ENCODE assay signal across 19 cellular contexts in the genomic region with DNA sequence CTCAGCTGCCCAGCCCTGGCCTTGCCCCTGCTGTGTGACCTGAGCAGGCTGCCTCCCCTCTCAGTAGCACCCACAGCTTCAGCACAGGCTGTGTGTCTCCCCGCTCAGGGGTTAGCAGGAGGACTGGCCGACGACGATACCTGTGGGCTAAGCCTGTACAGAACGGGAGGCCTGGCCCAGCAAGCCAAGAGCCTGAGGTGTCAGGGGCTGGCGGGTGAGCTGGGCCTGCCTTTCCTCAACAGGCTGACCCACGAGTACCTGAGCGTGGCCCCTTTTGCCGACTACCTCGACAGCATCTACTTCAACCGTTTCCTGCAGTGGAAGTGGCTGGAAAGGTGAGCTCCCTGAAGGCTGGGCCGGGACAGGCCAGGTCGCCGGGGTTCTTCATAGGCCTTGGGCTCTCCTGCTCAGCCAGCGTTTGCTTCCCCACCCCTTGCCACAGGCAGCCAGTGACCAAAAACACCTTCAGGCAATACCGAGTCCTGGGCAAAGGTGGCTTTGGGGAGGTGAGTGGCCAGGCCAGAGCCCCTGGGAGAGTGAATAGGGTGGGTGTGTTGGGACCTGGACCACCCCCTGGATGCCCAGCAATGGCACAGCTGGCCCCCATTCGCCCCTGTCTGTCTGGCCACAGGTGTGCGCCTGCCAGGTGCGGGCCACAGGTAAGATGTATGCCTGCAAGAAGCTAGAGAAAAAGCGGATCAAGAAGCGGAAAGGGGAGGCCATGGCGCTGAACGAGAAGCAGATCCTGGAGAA. TPM values are rescaled to one million over a fixed set of nuclear protein-coding genes. Genes with fewer than 3 reads are reported as not detected.
DNase-seq lines count a peak whose midpoint lies in the region; ATAC-seq and TF ChIP-seq lines count a peak whose summit lies in the region.
"Had no signal": no experiment of that assay in that cellular context is flagged by ENCODE, and none has a peak within 500 bp of the region (broad histone marks: within the 10 kb centered on the region; RNA-seq: fewer than 3 reads in every experiment).

No MANE protein-coding gene starts in this region.

- no peak overlapping the region for H3K4me3 ChIP-seq in KMS-11 (IDR thresholded peaks at IDR 0.05; ENCODE audit: insufficient read depth, low read depth, low read length)
- no peak overlapping the region for H3K4me3 ChIP-seq in skin epidermis
- no peak overlapping the region for H3K4me3 ChIP-seq in Karpas-422 (ENCODE audit: low read length)
- H3K4me3 ChIP-seq: ascending aorta, SK-N-MC had no signal

- peak overlapping the region; percentile 92 for H3K4me3 Mint-ChIP-seq in activated T-cell treated with anti-CD3 and anti-CD28 coated beads, Interleukin-2, amount 50 U/mL, for 24 hours
- H3K4me3 Mint-ChIP-seq in activated naive CD8-positive, alpha-beta T cell treated with anti-CD3 and anti-CD28 coated beads, Interleukin-2, amount 10 ng/mL, durations not matched to agents 7 days and 5 days = peak overlapping the region; percentile 47

- peak; percentile 39 for DNase-seq in activated T-cell treated with anti-CD3 and anti-CD28 coated beads, Interleukin-2, amount 50 U/mL, for 24 hours
- DNase-seq in activated T-cell treated with anti-CD3 and anti-CD28 coated beads for 4 hours (no peak), NCI-H1092 (lab: John Stamatoyannopoulos, UW) (no peak), ecto neural progenitor cell (ENCODE audit: low spot score) (no peak), Karpas-422 (no peak)
- no peak for DNase-seq in activated naive CD8-positive, alpha-beta T cell treated with anti-CD3 and anti-CD28 coated beads, Interleukin-2, amount 10 ng/mL, durations not matched to agents 7 days and 5 days
- DNase-seq: cortex of kidney; GDM1; kidney glomerular epithelial cell; NCI-H1694 treated with DMSO at 0.1 percent for 48 hours; NCI-H524 treated with DMSO at 0.1 percent for 48 hours; OCI-M1; stimulated activated CD4-positive, alpha-beta T cell treated with anti-CD3 and anti-CD28 coated beads, Interleukin-15, amount 100 ng/mL, for 24 hours had no signal

- H3K27me3 Mint-ChIP-seq in activated T-cell treated with anti-CD3 and anti-CD28 coated beads, Interleukin-2, amount 50 U/mL, for 24 hours = no peaks in the 10 kb centered on the region
- H3K27me3 Mint-ChIP-seq in activated naive CD8-positive, alpha-beta T cell treated with anti-CD3 and anti-CD28 coated beads, Interleukin-2, amount 10 ng/mL, durations not matched to agents 7 days and 5 days = no peaks in the 10 kb centered on the region

- no peak for ATAC-seq in activated naive CD8-positive, alpha-beta T cell treated with anti-CD3 and anti-CD28 coated beads, Interleukin-2, amount 10 ng/mL, durations not matched to agents 7 days and 5 days (ENCODE audit: low read depth)

- no peaks in the 10 kb centered on the region for H3K79me2 ChIP-seq in KMS-11 (ENCODE audit: insufficient read depth, low read depth)
- H3K79me2 ChIP-seq in Karpas-422 (ENCODE audit: low read length) = peaks cover 35% of the 10 kb centered on the region

- no peaks in the 10 kb centered on the region for H3K9me3 ChIP-seq in Karpas-422 (ENCODE audit: low read length)
- H3K9me3 ChIP-seq: ascending aorta had no signal

- peaks cover 98% of the 10 kb centered on the region for H3K36me3 Mint-ChIP-seq in activated T-cell treated with anti-CD3 and anti-CD28 coated beads, Interleukin-2, amount 50 U/mL, for 24 hours (ENCODE audit: low read depth)
- peaks cover 45% of the 10 kb centered on the region for H3K36me3 Mint-ChIP-seq in activated naive CD8-positive, alpha-beta T cell treated with anti-CD3 and anti-CD28 coated beads, Interleukin-2, amount 10 ng/mL, durations not matched to agents 7 days and 5 days

- H3K9me2 ChIP-seq in Karpas-422 (replicated peaks; ENCODE audit: insufficient read depth, low read length) = no peaks in the 10 kb centered on the region

- H3K9ac ChIP-seq in KMS-11 (no peak overlapping the region), Karpas-422 (ENCODE audit: low read length) (no peak overlapping the region)

- TF ChIP-seq CTCF in KMS-11 (conservative IDR thresholded peaks at IDR 0.05; ENCODE audit: low read depth, low read length) = no peak

- no peaks in the 10 kb centered on the region for H3K9me3 Mint-ChIP-seq in activated T-cell treated with anti-CD3 and anti-CD28 coated beads, Interleukin-2, amount 50 U/mL, for 24 hours
- no peaks in the 10 kb centered on the region for H3K9me3 Mint-ChIP-seq in activated naive CD8-positive, alpha-beta T cell treated with anti-CD3 and anti-CD28 coated beads, Interleukin-2, amount 10 ng/mL, durations not matched to agents 7 days and 5 days

- POLR2A ChIA-PET in activated naive CD8-positive, alpha-beta T cell treated with anti-CD3 and anti-CD28 coated beads, Interleukin-2, amount 10 ng/mL, durations not matched to agents 7 days and 5 days (lab: Charles Lee) = interaction anchor here (1.5 to 10.7 kb wide), 5 partner anchors 12 to 61 kb away, joined by 4 to 312 read pairs (median 17); partner anchors contain the start of gene PRR7

- H3K4me1 ChIP-seq in KMS-11 (ENCODE audit: low read depth, poor library complexity, severe bottlenecking) (peaks cover 48% of the 10 kb centered on the region), Karpas-422 (ENCODE audit: low read length) (peaks cover 39% of the 10 kb centered on the region)

- H2AFZ ChIP-seq in KMS-11 (ENCODE audit: low read depth) (no peak overlapping the region), Karpas-422 (ENCODE audit: low read length) (no peak overlapping the region)

- H3K36me3 ChIP-seq in KMS-11 (ENCODE audit: insufficient read depth) = no peaks in the 10 kb centered on the region
- H3K36me3 ChIP-seq in Karpas-422 (ENCODE audit: insufficient read depth, low read length) = peaks cover 27% of the 10 kb centered on the region

- peak overlapping the region; percentile 96 for H3K27ac Mint-ChIP-seq in activated T-cell treated with anti-CD3 and anti-CD28 coated beads, Interleukin-2, amount 50 U/mL, for 24 hours
- peak overlapping the region; percentile 80 for H3K27ac Mint-ChIP-seq in activated naive CD8-positive, alpha-beta T cell treated with anti-CD3 and anti-CD28 coated beads, Interleukin-2, amount 10 ng/mL, durations not matched to agents 7 days and 5 days

- H3K27me3 ChIP-seq in KMS-11 (ENCODE audit: insufficient read depth, low read depth) = no peaks in the 10 kb centered on the region
- no peaks in the 10 kb centered on the region for H3K27me3 ChIP-seq in Karpas-422 (ENCODE audit: low read length)
- H3K27me3 ChIP-seq: ascending aorta had no signal

- no peak overlapping the region for H3K27ac ChIP-seq in KMS-11
- H3K27ac ChIP-seq in skin epidermis = peak overlapping the region in 15 of 21 experiments; percentile 49 to 96 (median 86)
- H3K27ac ChIP-seq in Karpas-422 (ENCODE audit: low read length) = no peak overlapping the region
- H3K27ac ChIP-seq: ascending aorta, SK-N-MC had no signal

- H4K20me1 ChIP-seq in KMS-11 (ENCODE audit: insufficient read depth) = no peaks in the 10 kb centered on the region
- H4K20me1 ChIP-seq in Karpas-422 (ENCODE audit: insufficient read depth, low read depth, low read length) = peaks cover 8% of the 10 kb centered on the region; the same call in 1 of the 2 replicates

- H3K4me1 Mint-ChIP-seq in activated T-cell treated with anti-CD3 and anti-CD28 coated beads, Interleukin-2, amount 50 U/mL, for 24 hours (ENCODE audit: low read depth) = peaks cover 90% of the 10 kb centered on the region
- peaks cover 47% of the 10 kb centered on the region for H3K4me1 Mint-ChIP-seq in activated naive CD8-positive, alpha-beta T cell treated with anti-CD3 and anti-CD28 coated beads, Interleukin-2, amount 10 ng/mL, durations not matched to agents 7 days and 5 days

- H3K4me2 ChIP-seq in KMS-11 (peak overlapping the region; percentile 63; the same call in 1 of the 2 replicates), Karpas-422 (ENCODE audit: low read depth, low read length, poor library complexity, severe bottlenecking) (no peak overlapping the region)

RNA-seq across cellular contexts. Expression of gene GRK6, which starts 6.6 kb away (rescaled TPM):
- 100 to 1,000 TPM; 181 to 186 TPM for total RNA-seq in activated naive CD8-positive, alpha-beta T cell treated with anti-CD3 and anti-CD28 coated beads, Interleukin-2, amount 10 ng/mL, durations not matched to agents 7 days and 5 days
- 45.5 and 79.1 TPM in 2 replicates for total RNA-seq in Karpas-422 (2014; rRNA removed; shearing (Covaris generic); ENCODE audit: low replicate concordance)

RNA-seq across cellular contexts. Expression of gene PRR7, which starts 13.5 kb away (rescaled TPM):
- total RNA-seq in activated naive CD8-positive, alpha-beta T cell treated with anti-CD3 and anti-CD28 coated beads, Interleukin-2, amount 10 ng/mL, durations not matched to agents 7 days and 5 days = 10 to 100 TPM; 10.0 to 10.6 TPM
- total RNA-seq in Karpas-422 (2014; rRNA removed; shearing (Covaris generic); ENCODE audit: low replicate concordance) = 26.8 and 59.4 TPM in 2 replicates

RNA-seq across cellular contexts. Expression of gene F12, which starts 23.7 kb away (rescaled TPM):
- total RNA-seq in activated naive CD8-positive, alpha-beta T cell treated with anti-CD3 and anti-CD28 coated beads, Interleukin-2, amount 10 ng/mL, durations not matched to agents 7 days and 5 days = 1 to 10 TPM; 2.2 to 2.8 TPM
- 6.0 and 6.5 TPM in 2 replicates for total RNA-seq in Karpas-422 (2014; rRNA removed; shearing (Covaris generic); ENCODE audit: low replicate concordance)
- total RNA-seq: ascending aorta had no signal

RNA-seq across cellular contexts. Expression of gene PFN3, which starts 32.6 kb away (rescaled TPM):
- not detected for total RNA-seq in activated naive CD8-positive, alpha-beta T cell treated with anti-CD3 and anti-CD28 coated beads, Interleukin-2, amount 10 ng/mL, durations not matched to agents 7 days and 5 days
- not detected in 2 replicates for total RNA-seq in Karpas-422 (2014; rRNA removed; shearing (Covaris generic); ENCODE audit: low replicate concordance)
- total RNA-seq: ascending aorta, esophagus mucosa, pulmonary artery endothelial cell had no signal

RNA-seq across cellular contexts. Expression of gene DBN1, which starts 40.4 kb away (rescaled TPM):
- total RNA-seq in activated naive CD8-positive, alpha-beta T cell treated with anti-CD3 and anti-CD28 coated beads, Interleukin-2, amount 10 ng/mL, durations not matched to agents 7 days and 5 days = 10 to 100 TPM; 82.5 to 87.0 TPM
- 29.1 and 72.7 TPM in 2 replicates for total RNA-seq in Karpas-422 (2014; rRNA removed; shearing (Covaris generic); ENCODE audit: low replicate concordance)

Comparison
In these comparisons a context has a peak if more than half of its experiments do, and no peak if none do; other contexts are left out.
1. H3K27ac ChIP-seq: peak in skin epidermis (15 of 21); none in KMS-11 (single experiment) and Karpas-422 (single experiment).